ENCODE assay signal across 16 cellular contexts in genomic region chr16:64412578-64413280, GRCh38.
DNase-seq lines count a peak whose midpoint lies in the region; ATAC-seq, FAIRE-seq and TF ChIP-seq lines count a peak whose summit lies in the region.
"Had no signal": no experiment of that assay in that cellular context is flagged by ENCODE, and none has a peak within 500 bp of the region (broad histone marks: within the 10 kb centered on the region; RNA-seq: fewer than 3 reads in every experiment).

No MANE protein-coding gene starts in this region.

- no peak overlapping the region for H2BK120ac ChIP-seq in trophoblast cell (ENCODE audit: insufficient read depth, low read length, poor library complexity)

- H3K4me1 ChIP-seq in astrocyte (ENCODE audit: insufficient read depth, low read length): peaks cover 12% of the 10 kb centered on the region
- H3K4me1 ChIP-seq in trophoblast cell (ENCODE audit: control insufficient read depth in 1 of 2, insufficient read depth in 2 of 2, low read length in 2 of 2): peaks cover 0 to 2% of the 10 kb centered on the region in 2 experiments
- H3K4me1 ChIP-seq: uterus had no signal

- ATAC-seq in HG02610 (IDR thresholded peaks at IDR 0.05; ENCODE audit: unreplicated experiment) (peak; percentile 52), GM18498 (IDR thresholded peaks at IDR 0.05; ENCODE audit: unreplicated experiment) (no peak)

- no peak overlapping the region for H2BK5ac ChIP-seq in trophoblast cell (ENCODE audit: low read depth, low read length, poor library complexity)

- H3K27me3 ChIP-seq in astrocyte (ENCODE audit: insufficient read depth, low read length): no peaks in the 10 kb centered on the region
- no peaks in the 10 kb centered on the region for H3K27me3 ChIP-seq in trophoblast cell (ENCODE audit: insufficient read depth, low read length)
- H3K27me3 ChIP-seq: uterus had no signal

- WGBS in trophoblast cell (ENCODE audit: extremely low coverage, insufficient coverage, insufficient read length): no CpG with 5 or more reads among the region's 2 CpGs

- H4K20me1 ChIP-seq in astrocyte (ENCODE audit: insufficient read depth, low read length): no peaks in the 10 kb centered on the region

- H3K36me3 ChIP-seq in astrocyte (ENCODE audit: insufficient read depth, low read length) (no peaks in the 10 kb centered on the region), trophoblast cell (ENCODE audit: control insufficient read depth in 1 of 2, insufficient read depth in 2 of 2, low read length in 2 of 2) (no peaks in the 10 kb centered on the region)
- H3K36me3 ChIP-seq: uterus had no signal

- peaks cover 36% of the 10 kb centered on the region for H3K4me1 Mint-ChIP-seq in astrocyte (ENCODE audit: low read depth, unreplicated experiment)

- no peak overlapping the region for H4K12ac ChIP-seq in trophoblast cell (ENCODE audit: low read depth, low read length)

- H4K91ac ChIP-seq in trophoblast cell (ENCODE audit: low read depth, low read length): no peak overlapping the region

- H3K4me3 ChIP-seq in astrocyte (ENCODE audit: insufficient read depth, low read depth, low read length) (no peak overlapping the region), trophoblast cell (ENCODE audit: low read depth, low read length) (no peak overlapping the region)
- H3K4me3 ChIP-seq: uterus had no signal

- no peak overlapping the region for H4K8ac ChIP-seq in trophoblast cell (ENCODE audit: low read depth, low read length)

- no peaks in the 10 kb centered on the region for H3K36me3 Mint-ChIP-seq in astrocyte (ENCODE audit: low read depth, unreplicated experiment)
- H3K36me3 Mint-ChIP-seq: activated naive CD8-positive, alpha-beta T cell had no signal

- no peak overlapping the region for H3K14ac ChIP-seq in trophoblast cell (ENCODE audit: low read length)

- no peak overlapping the region for H3K18ac ChIP-seq in trophoblast cell (ENCODE audit: low read length)

- H2AK5ac ChIP-seq in trophoblast cell (ENCODE audit: low read length): no peak overlapping the region

- peak overlapping the region; percentile 5 for H3K4me2 ChIP-seq in astrocyte (ENCODE audit: low read length)
- no peak overlapping the region for H3K4me2 ChIP-seq in trophoblast cell (ENCODE audit: low read length)

- TF ChIP-seq CTCF in astrocyte (IDR thresholded peaks at IDR 0.05; ENCODE audit: insufficient read depth, low read depth, low read length): no peak

- peak overlapping the region; percentile 87 for H3K27ac Mint-ChIP-seq in astrocyte (ENCODE audit: unreplicated experiment)
- H3K27ac Mint-ChIP-seq: activated naive CD8-positive, alpha-beta T cell; dendritic cell treated with granulocyte-macrophage colony-stimulating factor and Interleukin-4, amounts not matched to agents 40 ng/mL and 50 ng/mL, for 4 days; progenitor cell of endocrine pancreas had no signal

- H2AFZ ChIP-seq in astrocyte (ENCODE audit: low read depth, low read length): no peak overlapping the region
- no peak overlapping the region for H2AFZ ChIP-seq in trophoblast cell (ENCODE audit: insufficient read depth, low read length, poor library complexity)

- H3K79me1 ChIP-seq in trophoblast cell (ENCODE audit: low read length): no peaks in the 10 kb centered on the region

- H3K27ac ChIP-seq in astrocyte (ENCODE audit: low read depth, low read length) (no peak overlapping the region), trophoblast cell (ENCODE audit: low read depth, low read length) (no peak overlapping the region)
- H3K27ac ChIP-seq: uterus had no signal

- H2BK12ac ChIP-seq in trophoblast cell (ENCODE audit: low read length): no peak overlapping the region

- H3K9me3 Mint-ChIP-seq in astrocyte (ENCODE audit: unreplicated experiment): no peaks in the 10 kb centered on the region

- FAIRE-seq in astrocyte (lab: Jason Lieb, UNC): peak; percentile 71
- FAIRE-seq: frontal cortex, keratinocyte had no signal

- no peaks in the 10 kb centered on the region for H3K9me3 ChIP-seq in astrocyte (ENCODE audit: insufficient read depth, low read depth, low read length)
- H3K9me3 ChIP-seq in trophoblast cell (ENCODE audit: insufficient read depth, low read depth, low read length): no peaks in the 10 kb centered on the region
- H3K9me3 ChIP-seq: uterus had no signal

- no peak overlapping the region for H3K23ac ChIP-seq in trophoblast cell (ENCODE audit: low read length)

- H3K9ac ChIP-seq in astrocyte (ENCODE audit: low read length) (no peak overlapping the region), trophoblast cell (ENCODE audit: low read length) (no peak overlapping the region)

- no peaks in the 10 kb centered on the region for H3K79me2 ChIP-seq in astrocyte (ENCODE audit: insufficient read depth, low read length)
- no peaks in the 10 kb centered on the region for H3K79me2 ChIP-seq in trophoblast cell (ENCODE audit: control insufficient read depth, insufficient read depth, low read length, poor library complexity)

- peak; percentile 76 for DNase-seq in astrocyte (ENCODE audit: low read depth)
- DNase-seq in foreskin melanocyte: peak; percentile 88
- DNase-seq in superior temporal gyrus (ENCODE audit: extremely low spot score): peak; percentile 29
- DNase-seq in trophoblast cell: no peak
- no peak for DNase-seq in GOT3 (lab: John Stamatoyannopoulos, UW)
- DNase-seq: NCI-H1105 treated with DMSO at 0.1 percent for 48 hours; NCI-H524; stimulated activated CD4-positive, alpha-beta T cell treated with anti-CD3 and anti-CD28 coated beads, Interleukin-2, amount 100 ng/mL, for 24 hours; uterus had no signal

- H3K27me3 Mint-ChIP-seq in astrocyte (ENCODE audit: low read depth, unreplicated experiment): no peaks in the 10 kb centered on the region
- H3K27me3 Mint-ChIP-seq: activated naive CD8-positive, alpha-beta T cell; dendritic cell treated with granulocyte-macrophage colony-stimulating factor and Interleukin-4, amounts not matched to agents 40 ng/mL and 50 ng/mL, for 4 days; progenitor cell of endocrine pancreas had no signal

- H3K4ac ChIP-seq in trophoblast cell (ENCODE audit: low read depth, low read length): no peak overlapping the region

- no peak overlapping the region for H3K4me3 Mint-ChIP-seq in astrocyte (ENCODE audit: unreplicated experiment)
- H3K4me3 Mint-ChIP-seq: activated naive CD8-positive, alpha-beta T cell; dendritic cell treated with granulocyte-macrophage colony-stimulating factor and Interleukin-4, amounts not matched to agents 40 ng/mL and 50 ng/mL, for 4 days had no signal

Comparison
In these comparisons a context has a peak if more than half of its experiments do, and no peak if none do; other contexts are left out.
1. DNase-seq: peak in astrocyte (single experiment), foreskin melanocyte (single experiment) and superior temporal gyrus (single experiment); none in trophoblast cell (0 of 2) and GOT3 (single experiment).